In the genomic region with DNA sequence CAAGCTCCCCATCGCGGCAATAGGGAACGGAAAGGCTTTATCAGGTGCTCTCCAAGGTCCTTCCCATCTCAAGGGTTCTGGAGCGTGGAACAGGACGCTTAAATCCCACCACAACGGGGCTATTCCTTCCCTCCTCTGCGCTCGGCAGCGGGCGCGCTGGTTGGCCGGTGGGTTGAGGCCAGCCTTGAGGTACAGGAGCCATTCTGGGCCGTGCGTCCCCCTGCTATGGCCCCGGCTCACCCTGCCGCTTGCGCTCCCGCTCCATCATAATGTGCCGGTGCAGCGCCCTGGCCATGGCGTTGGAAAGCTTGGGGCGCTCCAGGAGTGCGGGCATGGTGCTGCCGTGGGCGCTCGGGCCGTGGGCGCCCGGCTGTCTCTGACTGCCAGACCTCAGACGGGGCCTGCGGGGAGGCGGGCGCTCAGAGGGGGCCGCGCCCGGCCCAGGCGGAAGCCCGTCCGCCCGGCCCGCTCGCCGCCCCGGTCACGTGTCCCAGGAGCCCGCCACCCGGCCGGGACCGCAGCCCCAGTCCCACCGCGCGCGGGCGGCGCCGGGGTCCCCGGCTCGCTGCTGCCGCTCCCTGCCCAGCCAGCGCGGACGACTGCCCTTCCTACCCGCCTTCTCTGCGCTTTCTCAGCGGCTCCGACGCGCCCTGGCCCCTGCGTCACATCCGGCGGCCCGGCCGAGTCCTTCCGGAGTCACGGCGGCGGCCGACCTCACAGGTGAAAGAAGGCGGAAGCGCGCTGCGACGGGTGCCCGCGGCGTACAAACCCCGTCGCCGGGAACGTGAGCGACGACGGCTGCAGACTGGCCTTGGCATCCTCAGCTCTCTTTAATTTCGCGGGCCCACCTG, we compare ENCODE assay signal across 1 cellular context.
TF ChIP-seq lines count a peak whose summit lies in the region.

A gene with protein sequence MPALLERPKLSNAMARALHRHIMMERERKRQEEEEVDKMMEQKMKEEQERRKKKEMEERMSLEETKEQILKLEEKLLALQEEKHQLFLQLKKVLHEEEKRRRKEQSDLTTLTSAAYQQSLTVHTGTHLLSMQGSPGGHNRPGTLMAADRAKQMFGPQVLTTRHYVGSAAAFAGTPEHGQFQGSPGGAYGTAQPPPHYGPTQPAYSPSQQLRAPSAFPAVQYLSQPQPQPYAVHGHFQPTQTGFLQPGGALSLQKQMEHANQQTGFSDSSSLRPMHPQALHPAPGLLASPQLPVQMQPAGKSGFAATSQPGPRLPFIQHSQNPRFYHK (minus strand): TSS at position 642 of the 851 bp plus-strand sequence. CDS start 308 bp downstream, at position 334.

TF ChIP-seq in liver, 16 proteins besides CTCF, POLR2A, EP300 and RAD21 (continued from another document):
- TF ChIP-seq, protein P1, sequence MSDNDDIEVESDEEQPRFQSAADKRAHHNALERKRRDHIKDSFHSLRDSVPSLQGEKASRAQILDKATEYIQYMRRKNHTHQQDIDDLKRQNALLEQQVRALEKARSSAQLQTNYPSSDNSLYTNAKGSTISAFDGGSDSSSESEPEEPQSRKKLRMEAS (IDR thresholded peaks at IDR 0.05) = no peak
